In genomic region chr3:68121291-68121690, GRCh38 we compare ENCODE assay signal across 22 cellular contexts.
DNase-seq lines count a peak whose midpoint lies in the region; ATAC-seq lines count a peak whose summit lies in the region.
"Had no signal": no experiment of that assay in that cellular context is flagged by ENCODE, and none has a peak within 500 bp of the region (broad histone marks: within the 10 kb centered on the region; RNA-seq: fewer than 3 reads in every experiment).

No MANE protein-coding gene starts in this region.

- no peak for ATAC-seq in GM21447 (IDR thresholded peaks at IDR 0.05; ENCODE audit: unreplicated experiment)
- ATAC-seq: A549, GM12878 had no signal

- DNase-seq in Ammon's horn (ENCODE audit: low spot score) (peak; percentile 34), inferior parietal cortex (ENCODE audit: extremely low spot score) (peak; percentile 58), middle frontal gyrus (ENCODE audit: extremely low spot score, low spot score) (peak; percentile 20), HK-2 (ENCODE audit: unreplicated experiment) (no peak), NCI-H2196 (lab: John Stamatoyannopoulos, UW; ENCODE audit: unreplicated experiment) (no peak)
- DNase-seq: AML-193; BE2C; C1 segment of cervical spinal cord; CD4-positive, alpha-beta memory T cell; CD4-positive, CD25-positive, alpha-beta regulatory T cell; CD8-positive, alpha-beta memory T cell; COR-L47; DMS 273 treated with DMSO at 0.1 percent for 48 hours; DMS153; DMS53; DMS79; DND-41; EL; GDM1 had no signal

Comparison
In these comparisons a context has a peak if more than half of its experiments do, and no peak if none do; other contexts are left out.
1. DNase-seq: peak in Ammon's horn (single experiment), inferior parietal cortex (single experiment) and middle frontal gyrus (single experiment); none in HK-2 (single experiment) and NCI-H2196 (single experiment).